18 cellular contexts compared by ENCODE assay signal in genomic region chr4:5926601-5927000, GRCh38. TPM values are rescaled to one million over a fixed set of nuclear protein-coding genes. Genes with fewer than 3 reads are reported as not detected.
DNase-seq lines count a peak whose midpoint lies in the region; ATAC-seq lines count a peak whose summit lies in the region.
"Had no signal": no experiment of that assay in that cellular context is flagged by ENCODE, and none has a peak within 500 bp of the region (broad histone marks: within the 10 kb centered on the region; RNA-seq: fewer than 3 reads in every experiment).

No MANE protein-coding gene starts in this region.

- no peaks in the 10 kb centered on the region for H4K20me1 ChIP-seq in Karpas-422 (ENCODE audit: insufficient read depth, low read depth, low read length)

- no peaks in the 10 kb centered on the region for H3K27me3 ChIP-seq in Karpas-422 (ENCODE audit: low read length)

- H2AFZ ChIP-seq in Karpas-422 (ENCODE audit: low read length), result no peak overlapping the region
- H2AFZ ChIP-seq: GM23248 had no signal

- peak overlapping the region; percentile 10; the same call in 1 of the 2 replicates for H3K4me3 ChIP-seq in Karpas-422 (ENCODE audit: low read length)
- H3K4me3 ChIP-seq: GM12878, GM23248 had no signal

- H3K36me3 ChIP-seq in Karpas-422 (ENCODE audit: insufficient read depth, low read length), result no peaks in the 10 kb centered on the region; the same call in 1 of the 2 replicates

- DNase-seq in Karpas-422 (no peak), dermis microvascular lymphatic vessel endothelial cell (ENCODE audit: low read depth in 2 of 2) (peak; percentile 19 to 40), islet precursor cell (peak; percentile 51), GOT3 (lab: John Stamatoyannopoulos, UW) (no peak), DMS53 (lab: John Stamatoyannopoulos, UW) (no peak)
- DNase-seq: Calu3; CD4-positive, alpha-beta T cell; COR-L47; DMS153; DMS79; EL; GDM1; GM23248; H9 had no signal

- peaks cover 8% of the 10 kb centered on the region; the same call in 1 of the 2 replicates for H3K9me3 ChIP-seq in Karpas-422 (ENCODE audit: low read length)

- H3K27ac ChIP-seq in Karpas-422 (ENCODE audit: low read length), result peak overlapping the region; percentile 97
- H3K27ac ChIP-seq: GM23248 had no signal

- no peak overlapping the region for H3K4me2 ChIP-seq in Karpas-422 (ENCODE audit: low read depth, low read length, poor library complexity, severe bottlenecking)

- no peak overlapping the region for H3K9ac ChIP-seq in Karpas-422 (ENCODE audit: low read length)
- H3K9ac ChIP-seq: GM23248 had no signal

- H3K4me1 ChIP-seq in Karpas-422 (ENCODE audit: low read length), result peaks cover 78% of the 10 kb centered on the region

- no peaks in the 10 kb centered on the region for H3K9me2 ChIP-seq in Karpas-422 (replicated peaks; ENCODE audit: insufficient read depth, low read length)

- ATAC-seq in HG03354 (IDR thresholded peaks at IDR 0.05; ENCODE audit: poor library complexity, severe bottlenecking, unreplicated experiment), result no peak
- no peak for ATAC-seq in HG02588 (IDR thresholded peaks at IDR 0.05; ENCODE audit: unreplicated experiment)
- ATAC-seq: GM12878, HCT116 had no signal

- H3K79me2 ChIP-seq in Karpas-422 (ENCODE audit: low read length), result no peaks in the 10 kb centered on the region

RNA-seq across cellular contexts. Expression of gene CRMP1, which starts 33.7 kb away (rescaled TPM):
- total RNA-seq in Karpas-422 (2014; rRNA removed; shearing (Covaris generic); ENCODE audit: low replicate concordance), result 0.40 and 0.48 TPM in 2 replicates
- 0.13 and 1.5 TPM in 2 replicates for total RNA-seq in dermis microvascular lymphatic vessel endothelial cell
- total RNA-seq: Calu3; CD4-positive, alpha-beta T cell; GM23248 had no signal

Comparison
In these comparisons a context has a peak if more than half of its experiments do, and no peak if none do; other contexts are left out.
1. DNase-seq: peak in dermis microvascular lymphatic vessel endothelial cell (2 of 2) and islet precursor cell (single experiment); none in Karpas-422 (single experiment), GOT3 (single experiment) and DMS53 (single experiment).